Comparison of ENCODE assay signal across 15 cellular contexts in the genomic region with DNA sequence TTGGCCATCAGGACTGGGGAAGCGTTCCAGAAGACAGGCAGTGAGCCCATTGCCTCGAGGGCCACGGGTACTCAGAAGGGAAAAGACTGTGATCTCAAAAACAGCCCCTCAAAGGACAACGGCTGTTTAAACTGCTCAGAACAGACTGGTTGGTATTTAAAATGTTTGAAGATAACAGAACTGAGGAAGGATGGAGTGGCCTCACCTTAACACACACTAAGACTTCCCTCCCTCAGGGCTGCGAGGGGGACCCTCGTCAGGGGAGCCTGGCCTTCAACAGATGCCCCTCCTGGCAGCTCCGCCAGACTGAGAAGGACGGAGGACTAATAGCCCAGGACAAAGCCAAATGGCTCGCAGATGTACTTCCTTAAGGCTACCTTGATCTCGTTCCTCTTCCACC. TPM values are rescaled to one million over a fixed set of nuclear protein-coding genes. Genes with fewer than 3 reads are reported as not detected.
DNase-seq lines count a peak whose midpoint lies in the region; ATAC-seq and TF ChIP-seq lines count a peak whose summit lies in the region.
"Had no signal": no experiment of that assay in that cellular context is flagged by ENCODE, and none has a peak within 500 bp of the region (broad histone marks: within the 10 kb centered on the region; RNA-seq: fewer than 3 reads in every experiment).

No MANE protein-coding gene starts in this region.

- H3K9me2 ChIP-seq in Loucy (replicated peaks; ENCODE audit: low read depth, low read length) (no peaks in the 10 kb centered on the region), PC-9 (ENCODE audit: insufficient read depth) (no peaks in the 10 kb centered on the region)

- peaks cover 18% of the 10 kb centered on the region for H4K20me1 ChIP-seq in Loucy (ENCODE audit: insufficient read depth, low read length, poor library complexity, severe bottlenecking)
- no peaks in the 10 kb centered on the region for H4K20me1 ChIP-seq in PC-9 (ENCODE audit: insufficient read depth)

- intact Hi-C loops in CD4-positive, alpha-beta T cell (cut with DNase I, micrococcal nuclease) = loop anchor here in 1 of 2 experiments (5.0 to 10.0 kb wide), 3 partner anchors 148 to 360 kb away; a partner anchor contains a TSS
- intact Hi-C loops in ovary (cut with DNase I) (no loop called here), colonic mucosa (cut with DNase I) (no loop called here), PC-9 (cut with micrococcal nuclease; ENCODE audit: unreplicated experiment) (no loop called here)

- WGBS in ovary, 3 donors = 76 to 79% (median 77%) methylated on average over 10 of the region's 10 CpGs

- TF ChIP-seq EP300 in ovary (IDR thresholded peaks at IDR 0.05) = no peak

- CTCF ChIA-PET in CD4-positive, alpha-beta T cell (lab: Charles Lee) = no interaction called here
- CTCF ChIA-PET in PC-9 (lab: Charles Lee) = no interaction called here

- in situ Hi-C loops in GM13976 (cut with MboI; ENCODE audit: low sequenced_read_pairs, unreplicated experiment) = no loop called here

- no peak for TF ChIP-seq CTCF in CD4-positive, alpha-beta T cell (IDR thresholded peaks at IDR 0.05)
- TF ChIP-seq CTCF in Loucy (conservative IDR thresholded peaks at IDR 0.05; ENCODE audit: low read length) = no peak
- no peak for TF ChIP-seq CTCF in ovary (IDR thresholded peaks at IDR 0.05)
- TF ChIP-seq CTCF in colonic mucosa (IDR thresholded peaks at IDR 0.05) = no peak
- TF ChIP-seq CTCF in GM13976 (IDR thresholded peaks at IDR 0.05; ENCODE audit: borderline replicate concordance, control extremely low read depth, extremely low read depth, insufficient read depth, missing control alignments) = no peak
- no peak for TF ChIP-seq CTCF in PC-9 (conservative IDR thresholded peaks at IDR 0.05)

- no peaks in the 10 kb centered on the region for H3F3A ChIP-seq in Loucy (ENCODE audit: low read depth)
- H3F3A ChIP-seq in PC-9 (ENCODE audit: insufficient read depth, low read depth) = no peaks in the 10 kb centered on the region

- peaks cover 49% of the 10 kb centered on the region for H3K79me2 ChIP-seq in Loucy (ENCODE audit: insufficient read depth, low read length)
- no peaks in the 10 kb centered on the region; the same call in 1 of the 2 replicates for H3K79me2 ChIP-seq in PC-9 (ENCODE audit: low read depth)

- no peaks in the 10 kb centered on the region for H3K9me3 ChIP-seq in CD4-positive, alpha-beta T cell (ENCODE audit: control insufficient read depth, low read length)
- H3K9me3 ChIP-seq in Loucy (ENCODE audit: insufficient read depth, low read depth, low read length) (no peaks in the 10 kb centered on the region), ovary (no peaks in the 10 kb centered on the region), colonic mucosa (no peaks in the 10 kb centered on the region), PC-9 (ENCODE audit: insufficient read depth, low read depth) (no peaks in the 10 kb centered on the region)
- H3K9me3 ChIP-seq: suprapubic skin had no signal

- H3K4me1 Mint-ChIP-seq in CD4-positive, alpha-beta T cell (ENCODE audit: low read depth) = peaks cover 76% of the 10 kb centered on the region
- peaks cover 54 to 60% of the 10 kb centered on the region in 2 donors for H3K4me1 Mint-ChIP-seq in effector memory CD8-positive, alpha-beta T cell (ENCODE audit: low read depth in 2 of 2)

- H3K27ac Mint-ChIP-seq in CD4-positive, alpha-beta T cell = peak overlapping the region; percentile 82
- peak overlapping the region; percentile 77 to 87 for H3K27ac Mint-ChIP-seq in effector memory CD8-positive, alpha-beta T cell

- no peak for TF ChIP-seq POLR2A in ovary (IDR thresholded peaks at IDR 0.05)

- H3K9ac ChIP-seq in Loucy (ENCODE audit: low read depth, low read length, poor library complexity, severe bottlenecking) (peak overlapping the region; percentile 73), colonic mucosa (ENCODE audit: low read depth in 2 of 2, low read length in 2 of 2) (no peak overlapping the region)

- DNase-seq in CD4-positive, alpha-beta T cell = no peak
- DNase-seq in effector memory CD8-positive, alpha-beta T cell = no peak
- DNase-seq in ovary (no peak), colonic mucosa (no peak), GM13976 (ENCODE audit: low spot score) (no peak), NCI-H1092 (lab: John Stamatoyannopoulos, UW) (no peak), PC-9 (no peak)
- DNase-seq: cerebellar nuclear complex, NCI-H2029 treated with DMSO at 0.1 percent for 48 hours, NCI-H524, SHP77, WERI-Rb-1 had no signal

- no peaks in the 10 kb centered on the region for H3K27me3 Mint-ChIP-seq in CD4-positive, alpha-beta T cell
- H3K27me3 Mint-ChIP-seq in effector memory CD8-positive, alpha-beta T cell = no peaks in the 10 kb centered on the region

- POLR2A ChIA-PET in CD4-positive, alpha-beta T cell (lab: Charles Lee) = no interaction called here
- POLR2A ChIA-PET in PC-9 (lab: Charles Lee; ENCODE audit: unreplicated experiment) = no interaction called here

- no TSS peak for BruUV-seq in PC-9 (replicated peaks; lab: Mats Ljungman, UMichigan)

- H3K27me3 ChIP-seq in CD4-positive, alpha-beta T cell (ENCODE audit: control insufficient read depth, insufficient read depth, low read length) = no peaks in the 10 kb centered on the region
- H3K27me3 ChIP-seq in Loucy (ENCODE audit: insufficient read depth, low read length, poor library complexity, severe bottlenecking) (no peaks in the 10 kb centered on the region), ovary (no peaks in the 10 kb centered on the region), colonic mucosa (no peaks in the 10 kb centered on the region), PC-9 (ENCODE audit: insufficient read depth, low read depth) (no peaks in the 10 kb centered on the region)
- H3K27me3 ChIP-seq: hepatocyte, suprapubic skin had no signal

- H2AFZ ChIP-seq in Loucy (ENCODE audit: low read length) (no peak overlapping the region), PC-9 (no peak overlapping the region)
- H2AFZ ChIP-seq: hepatocyte had no signal

- no peak overlapping the region for H3K27ac ChIP-seq in CD4-positive, alpha-beta T cell (ENCODE audit: low read depth, low read length)
- peak overlapping the region; percentile 12 to 23 for H3K27ac ChIP-seq in ovary
- H3K27ac ChIP-seq in colonic mucosa = no peak overlapping the region
- no peak overlapping the region for H3K27ac ChIP-seq in PC-9
- H3K27ac ChIP-seq: hepatocyte, suprapubic skin, WERI-Rb-1 had no signal

- peaks cover 11% of the 10 kb centered on the region for H3K36me3 Mint-ChIP-seq in CD4-positive, alpha-beta T cell (ENCODE audit: low read depth)
- H3K36me3 Mint-ChIP-seq in effector memory CD8-positive, alpha-beta T cell (ENCODE audit: insufficient read depth) = peaks cover 4% of the 10 kb centered on the region

- no peaks in the 10 kb centered on the region for H3K9me3 Mint-ChIP-seq in CD4-positive, alpha-beta T cell
- no peaks in the 10 kb centered on the region for H3K9me3 Mint-ChIP-seq in effector memory CD8-positive, alpha-beta T cell

- H3K36me3 ChIP-seq in Loucy (ENCODE audit: insufficient read depth, low read length) (no peaks in the 10 kb centered on the region), ovary (no peaks in the 10 kb centered on the region), colonic mucosa (no peaks in the 10 kb centered on the region), PC-9 (ENCODE audit: low read depth) (no peaks in the 10 kb centered on the region)
- H3K36me3 ChIP-seq: suprapubic skin had no signal

- H3K4me3 Mint-ChIP-seq in CD4-positive, alpha-beta T cell = peak overlapping the region; percentile 98
- peak overlapping the region; percentile 88 to 93 for H3K4me3 Mint-ChIP-seq in effector memory CD8-positive, alpha-beta T cell

- H3K4me1 ChIP-seq in Loucy (ENCODE audit: insufficient read depth, low read length, poor library complexity, severe bottlenecking) (peaks cover 59% of the 10 kb centered on the region), ovary (ENCODE audit: insufficient read depth) (peaks cover 19% of the 10 kb centered on the region), colonic mucosa (no peaks in the 10 kb centered on the region), PC-9 (replicated peaks; ENCODE audit: insufficient read depth) (0 out of 2 replicates have a peak, but pooled peaks cover 5% of the 10 kb centered on the region)

- no peak for ATAC-seq in CD4-positive, alpha-beta T cell (ENCODE audit: poor library complexity)
- no peak for ATAC-seq in effector memory CD8-positive, alpha-beta T cell (replicated peaks)

- peak overlapping the region; percentile 17 for H3K4me3 ChIP-seq in Loucy (ENCODE audit: low read length, poor library complexity, severe bottlenecking)
- no peak overlapping the region for H3K4me3 ChIP-seq in ovary
- H3K4me3 ChIP-seq in colonic mucosa = no peak overlapping the region
- H3K4me3 ChIP-seq in PC-9 = no peak overlapping the region
- H3K4me3 ChIP-seq: hepatocyte had no signal

- peak overlapping the region; percentile 94 for H3K4me2 ChIP-seq in Loucy (ENCODE audit: low read depth, low read length, poor library complexity, severe bottlenecking)
- no peak overlapping the region for H3K4me2 ChIP-seq in PC-9

RNA-seq across cellular contexts. Expression of a gene that starts 2.6 kb away (rescaled TPM):
- total RNA-seq in CD4-positive, alpha-beta T cell = 10 to 100 TPM; 39.8 to 42.6 TPM
- 10 to 100 TPM; 11.0 to 29.9 (median 17.8) TPM for total RNA-seq in ovary
- polyA plus RNA-seq in ovary = 10 to 100 TPM in 1 of 2 donors, 1 to 10 TPM in 1; 7.4 to 11.9 TPM
- total RNA-seq in colonic mucosa = 10 to 100 TPM in 1 of 2 donors, 1 to 10 TPM in 1; 7.4 to 15.3 TPM
- 16.8 and 19.7 TPM in 2 replicates for total RNA-seq in PC-9 (2021)

RNA-seq across cellular contexts. Expression of a gene that starts 59.9 kb away (rescaled TPM):
- 10 to 100 TPM; 10.7 to 11.3 TPM for total RNA-seq in CD4-positive, alpha-beta T cell
- 10 to 100 TPM in 1 of 7 donors, 1 to 10 TPM in 6; 2.2 to 14.3 (median 5.9) TPM for total RNA-seq in ovary
- polyA plus RNA-seq in ovary = 10 to 100 TPM; 12.1 to 30.0 TPM
- 1 to 10 TPM; 1.5 to 3.2 TPM for total RNA-seq in colonic mucosa
- total RNA-seq in PC-9 (2021) = 1.8 TPM in 1 of 2 replicates, not detected in the other

Comparison
In these comparisons a context has a peak if more than half of its experiments do, and no peak if none do; other contexts are left out.
1. H3K27ac ChIP-seq: peak in ovary (2 of 2); none in CD4-positive, alpha-beta T cell (single experiment), colonic mucosa (single experiment) and PC-9 (single experiment).